ENCODE assay signal across 1 cellular context in the genomic region with DNA sequence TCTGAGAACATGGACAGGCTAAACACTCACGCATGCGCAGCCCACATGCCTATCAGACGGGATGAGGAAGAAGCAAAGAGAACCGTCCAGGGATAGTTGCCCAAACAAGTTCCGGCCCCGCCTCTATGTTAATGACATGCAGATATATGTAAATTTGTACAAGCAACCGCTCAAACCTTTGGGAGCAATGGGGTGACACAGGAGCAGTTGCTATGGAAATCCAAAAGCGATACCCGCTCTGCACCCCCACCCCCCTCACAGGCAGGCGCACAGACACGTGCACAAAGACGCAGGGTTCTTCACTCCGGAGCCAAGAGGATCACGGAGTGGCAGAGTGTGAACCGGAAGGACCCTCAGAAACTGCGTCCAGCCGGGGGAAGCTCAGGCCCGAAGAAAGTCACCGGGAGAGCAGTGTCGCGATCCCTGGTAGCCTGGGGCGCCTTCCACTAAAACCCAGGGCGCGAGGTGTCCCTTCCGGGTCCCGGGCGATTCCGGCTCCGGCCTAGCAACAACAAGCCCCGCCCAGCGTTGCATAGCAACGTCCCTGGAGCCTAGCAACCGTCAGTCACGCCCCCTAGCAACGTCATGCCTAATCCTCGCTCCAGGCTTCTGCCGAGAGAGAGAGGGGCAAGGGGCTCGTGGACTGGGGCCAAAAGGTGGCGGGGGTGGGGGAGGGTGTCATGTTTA.
TF ChIP-seq lines count a peak whose summit lies in the region.

No MANE protein-coding gene starts in this region.

TF ChIP-seq in GM12878, 131 proteins besides CTCF, POLR2A, EP300 and RAD21 (continued from another document):
- TF ChIP-seq, protein P1, sequence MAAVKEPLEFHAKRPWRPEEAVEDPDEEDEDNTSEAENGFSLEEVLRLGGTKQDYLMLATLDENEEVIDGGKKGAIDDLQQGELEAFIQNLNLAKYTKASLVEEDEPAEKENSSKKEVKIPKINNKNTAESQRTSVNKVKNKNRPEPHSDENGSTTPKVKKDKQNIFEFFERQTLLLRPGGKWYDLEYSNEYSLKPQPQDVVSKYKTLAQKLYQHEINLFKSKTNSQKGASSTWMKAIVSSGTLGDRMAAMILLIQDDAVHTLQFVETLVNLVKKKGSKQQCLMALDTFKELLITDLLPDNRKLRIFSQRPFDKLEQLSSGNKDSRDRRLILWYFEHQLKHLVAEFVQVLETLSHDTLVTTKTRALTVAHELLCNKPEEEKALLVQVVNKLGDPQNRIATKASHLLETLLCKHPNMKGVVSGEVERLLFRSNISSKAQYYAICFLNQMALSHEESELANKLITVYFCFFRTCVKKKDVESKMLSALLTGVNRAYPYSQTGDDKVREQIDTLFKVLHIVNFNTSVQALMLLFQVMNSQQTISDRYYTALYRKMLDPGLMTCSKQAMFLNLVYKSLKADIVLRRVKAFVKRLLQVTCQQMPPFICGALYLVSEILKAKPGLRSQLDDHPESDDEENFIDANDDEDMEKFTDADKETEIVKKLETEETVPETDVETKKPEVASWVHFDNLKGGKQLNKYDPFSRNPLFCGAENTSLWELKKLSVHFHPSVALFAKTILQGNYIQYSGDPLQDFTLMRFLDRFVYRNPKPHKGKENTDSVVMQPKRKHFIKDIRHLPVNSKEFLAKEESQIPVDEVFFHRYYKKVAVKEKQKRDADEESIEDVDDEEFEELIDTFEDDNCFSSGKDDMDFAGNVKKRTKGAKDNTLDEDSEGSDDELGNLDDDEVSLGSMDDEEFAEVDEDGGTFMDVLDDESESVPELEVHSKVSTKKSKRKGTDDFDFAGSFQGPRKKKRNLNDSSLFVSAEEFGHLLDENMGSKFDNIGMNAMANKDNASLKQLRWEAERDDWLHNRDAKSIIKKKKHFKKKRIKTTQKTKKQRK (IDR thresholded peaks at IDR 0.05; ENCODE audit: low read depth, low read length) = no peak
- TF ChIP-seq ATF7 (IDR thresholded peaks at IDR 0.05; ENCODE audit: low read depth) (no peak), ASH2L (IDR thresholded peaks at IDR 0.05; ENCODE audit: borderline replicate concordance, low read depth) (0 out of 2 replicates have a peak, but pooled peaks have one; percentile 69), MYC (IDR thresholded peaks at IDR 0.05; ENCODE audit: insufficient read depth, insufficient read length, insufficient replicate concordance, low read length, severe bottlenecking) (no peak), ZNF24 (IDR thresholded peaks at IDR 0.05) (no peak), MEF2A (IDR thresholded peaks at IDR 0.05; ENCODE audit: insufficient read depth, low read depth, low read length) (no peak), ZBED1 (IDR thresholded peaks at IDR 0.05; ENCODE audit: borderline replicate concordance) (no peak)
- TF ChIP-seq, protein P2, sequence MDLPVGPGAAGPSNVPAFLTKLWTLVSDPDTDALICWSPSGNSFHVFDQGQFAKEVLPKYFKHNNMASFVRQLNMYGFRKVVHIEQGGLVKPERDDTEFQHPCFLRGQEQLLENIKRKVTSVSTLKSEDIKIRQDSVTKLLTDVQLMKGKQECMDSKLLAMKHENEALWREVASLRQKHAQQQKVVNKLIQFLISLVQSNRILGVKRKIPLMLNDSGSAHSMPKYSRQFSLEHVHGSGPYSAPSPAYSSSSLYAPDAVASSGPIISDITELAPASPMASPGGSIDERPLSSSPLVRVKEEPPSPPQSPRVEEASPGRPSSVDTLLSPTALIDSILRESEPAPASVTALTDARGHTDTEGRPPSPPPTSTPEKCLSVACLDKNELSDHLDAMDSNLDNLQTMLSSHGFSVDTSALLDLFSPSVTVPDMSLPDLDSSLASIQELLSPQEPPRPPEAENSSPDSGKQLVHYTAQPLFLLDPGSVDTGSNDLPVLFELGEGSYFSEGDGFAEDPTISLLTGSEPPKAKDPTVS (IDR thresholded peaks at IDR 0.05; ENCODE audit: low read depth, low read length) = no peak
